2 cellular contexts compared by ENCODE assay signal in genomic region chr1:33093004-33093403, GRCh38.
TF ChIP-seq lines count a peak whose summit lies in the region.

No MANE protein-coding gene starts in this region.

TF ChIP-seq in HCT116, 20 proteins besides CTCF, POLR2A, EP300 and RAD21:
- TF ChIP-seq EZH2 (IDR thresholded peaks at IDR 0.05): no peak
- TF ChIP-seq EZH2phosphoT487 (IDR thresholded peaks at IDR 0.05; ENCODE audit: borderline replicate concordance): no peak
- TF ChIP-seq SP1 (IDR thresholded peaks at IDR 0.05; ENCODE audit: low read depth): no peak
- no peak for TF ChIP-seq SRF (IDR thresholded peaks at IDR 0.05; ENCODE audit: low read depth)
- TF ChIP-seq EGR1 (IDR thresholded peaks at IDR 0.05; ENCODE audit: low read depth): no peak

TF ChIP-seq in H1, 55 proteins besides CTCF, POLR2A, EP300 and RAD21:
- TF ChIP-seq E2F6 (IDR thresholded peaks at IDR 0.05) (no peak), SIRT6 (IDR thresholded peaks at IDR 0.05; ENCODE audit: low read length) (no peak), TCF12 (IDR thresholded peaks at IDR 0.05; ENCODE audit: low read depth, low read length) (no peak), KDM1A (IDR thresholded peaks at IDR 0.05; ENCODE audit: borderline replicate concordance, low read length) (no peak), FOSL1 (IDR thresholded peaks at IDR 0.05; ENCODE audit: insufficient read depth, low read depth, low read length) (no peak), BRCA1 (IDR thresholded peaks at IDR 0.05; ENCODE audit: low read depth, low read length) (no peak), KDM5A (IDR thresholded peaks at IDR 0.05; ENCODE audit: low read length) (no peak), CTBP2 (IDR thresholded peaks at IDR 0.05; ENCODE audit: borderline replicate concordance, insufficient read depth, insufficient read length, low read length) (no peak), RNF2 (IDR thresholded peaks at IDR 0.05; ENCODE audit: borderline replicate concordance, low read depth, low read length, missing control alignments, poor library complexity, severe bottlenecking) (no peak), SAP30 (IDR thresholded peaks at IDR 0.05; ENCODE audit: insufficient read depth, insufficient replicate concordance, low read length) (no peak), SUZ12 (IDR thresholded peaks at IDR 0.05; ENCODE audit: low read length) (no peak), RFX5 (IDR thresholded peaks at IDR 0.05; ENCODE audit: borderline replicate concordance, low read depth, low read length) (no peak), BACH1 (IDR thresholded peaks at IDR 0.05; ENCODE audit: low read length) (no peak), BCL11A (IDR thresholded peaks at IDR 0.05; ENCODE audit: low read depth in 2 of 2, low read length in 2 of 2) (no peak)
